ENCODE assay signal across 36 cellular contexts in the genomic region with DNA sequence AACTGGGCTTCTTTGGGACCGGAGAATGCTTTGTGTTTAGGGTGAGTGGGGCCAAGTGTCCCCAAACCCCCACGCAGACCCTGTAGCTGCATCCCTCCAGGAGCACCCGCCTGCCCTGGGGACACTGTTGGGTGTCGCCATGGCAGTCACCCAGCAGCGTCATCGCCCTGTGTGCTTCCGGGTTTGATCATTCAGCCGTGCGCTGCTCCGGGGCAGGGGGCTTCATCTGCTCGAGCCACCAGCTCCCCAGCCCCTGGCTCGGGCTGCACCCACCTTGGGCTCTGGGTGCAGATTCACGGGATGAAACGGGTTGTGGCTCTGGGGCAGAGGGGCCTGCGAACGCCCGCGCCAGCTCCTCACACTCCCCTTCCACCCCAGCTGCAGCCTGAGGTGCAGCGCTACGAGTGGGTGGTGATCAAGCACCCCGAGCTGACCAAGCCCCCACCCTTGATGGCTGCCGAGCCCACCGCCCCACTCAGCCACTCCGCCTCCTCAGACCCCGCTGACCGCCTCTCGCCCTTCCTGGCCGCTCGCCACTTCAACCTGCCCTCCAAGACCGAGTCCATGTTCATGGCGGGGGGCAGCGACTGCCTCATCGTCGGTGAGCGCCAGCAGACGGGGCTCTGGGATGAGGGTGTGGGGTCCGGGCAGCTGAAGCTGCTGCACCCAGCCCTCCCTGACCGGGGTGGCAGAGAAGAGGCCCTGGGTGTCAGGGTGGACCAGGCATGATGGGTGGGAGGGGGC. TPM values are rescaled to one million over a fixed set of nuclear protein-coding genes. Genes with fewer than 3 reads are reported as not detected.
"Had no signal": no experiment of that assay in that cellular context is flagged by ENCODE, and none has a peak within 500 bp of the region (broad histone marks: within the 10 kb centered on the region; RNA-seq: fewer than 3 reads in every experiment).

No MANE protein-coding gene starts in this region.

- H3K36me3 ChIP-seq: ovary had no signal

- FAIRE-seq: keratinocyte had no signal

- H3K27me3 Mint-ChIP-seq: activated B cell treated with CpG ODN at 0.5 μM for 24 hours; activated naive CD8-positive, alpha-beta T cell; progenitor cell of endocrine pancreas; stimulated activated naive CD8-positive, alpha-beta T cell treated with anti-CD3 and anti-CD28 coated beads, Interleukin-15, Interleukin-2, amounts not matched to agents 100 ng/mL and 50 ng/mL, for 24 hours; T-helper 17 cell had no signal

- H3K27me3 ChIP-seq: cardiac muscle cell, dorsolateral prefrontal cortex, gastroesophageal sphincter, hepatocyte, neutrophil, ovary, tibial artery had no signal

- H3K4me3 ChIP-seq: cardiac muscle cell, coronary artery, gastroesophageal sphincter, hepatocyte, lower lobe of right lung, mucosa of descending colon, ovary, skin epidermis, tibial artery had no signal

- H3K27ac Mint-ChIP-seq: activated B cell treated with CpG ODN at 0.5 μM for 24 hours; activated naive CD8-positive, alpha-beta T cell; activated T-cell treated with anti-CD3 and anti-CD28 coated beads, Interleukin-2, amount 50 U/mL, for 72 hours; progenitor cell of endocrine pancreas; stimulated activated naive CD8-positive, alpha-beta T cell treated with anti-CD3 and anti-CD28 coated beads, Interleukin-15, Interleukin-2, amounts not matched to agents 100 ng/mL and 50 ng/mL, for 24 hours; T-helper 17 cell had no signal

- H3K9me3 ChIP-seq: gastroesophageal sphincter, lower lobe of right lung, mucosa of descending colon, neutrophil, ovary, tibial artery had no signal

- H3K9me3 Mint-ChIP-seq: activated B cell treated with CpG ODN at 0.5 μM for 24 hours; activated T-cell treated with anti-CD3 and anti-CD28 coated beads, Interleukin-2, amount 50 U/mL, for 72 hours; nephron; stimulated activated naive CD8-positive, alpha-beta T cell treated with anti-CD3 and anti-CD28 coated beads, Interleukin-15, Interleukin-2, amounts not matched to agents 100 ng/mL and 50 ng/mL, for 24 hours had no signal

- H3K27ac ChIP-seq: cardiac muscle cell, coronary artery, hepatocyte, neutrophil, tibial artery had no signal

- H3K4me3 Mint-ChIP-seq: activated B cell treated with CpG ODN at 0.5 μM for 24 hours; activated naive CD8-positive, alpha-beta T cell; activated T-cell treated with anti-CD3 and anti-CD28 coated beads, Interleukin-2, amount 50 U/mL, for 72 hours; nephron; stimulated activated naive CD8-positive, alpha-beta T cell treated with anti-CD3 and anti-CD28 coated beads, Interleukin-15, Interleukin-2, amounts not matched to agents 100 ng/mL and 50 ng/mL, for 24 hours; T-helper 17 cell had no signal

- H3K79me2 ChIP-seq: hepatocyte had no signal

- H3K36me3 Mint-ChIP-seq: activated naive CD8-positive, alpha-beta T cell had no signal

- H3K4me2 ChIP-seq: hepatocyte had no signal

- H2AFZ ChIP-seq: hepatocyte had no signal

- H3K4me1 Mint-ChIP-seq: T-helper 17 cell had no signal

- DNase-seq: activated B cell treated with CpG ODN at 0.5 μM for 24 hours; activated naive CD4-positive, alpha-beta T cell; activated T-cell treated with anti-CD3 and anti-CD28 coated beads for 4 hours; activated T-cell treated with anti-CD3 and anti-CD28 coated beads, Interleukin-2, amount 50 U/mL, for 72 hours; anterior cingulate cortex; dorsolateral prefrontal cortex; effector memory CD4-positive, alpha-beta T cell; erythroblast; lower lobe of right lung; mucosa of descending colon; ovary; stimulated activated CD4-positive, alpha-beta T cell treated with anti-CD3 and anti-CD28 coated beads, Interleukin-12 subunit alpha, Interleukin-12 subunit beta, amount 100 ng/mL, for 4 hours; stimulated activated CD4-positive, alpha-beta T cell treated with anti-CD3 and anti-CD28 coated beads, Interleukin-4, amount 100 ng/mL, for 1 hour; substantia nigra; T-helper 17 cell; tibial artery had no signal

RNA-seq across cellular contexts. Expression of gene NTN3, which starts 29.0 kb away (rescaled TPM):
- total RNA-seq: activated B cell treated with CpG ODN at 0.5 μM for 24 hours; activated T-cell treated with anti-CD3 and anti-CD28 coated beads, Interleukin-2, amount 50 U/mL, for 72 hours; gastroesophageal sphincter; left colon; mesenteric fat pad; myocyte; T-helper 17 cell had no signal
- polyA plus RNA-seq: keratinocyte had no signal

RNA-seq across cellular contexts. Expression of gene CEMP1, which starts 31.1 kb away (rescaled TPM):
- total RNA-seq: cerebellum, fibroblast of lung, fibroblast of villous mesenchyme, hepatocyte, mesenteric fat pad, renal cortical epithelial cell, sciatic nerve, urinary bladder had no signal
- polyA plus RNA-seq: fibroblast of lung, keratinocyte had no signal
